In genomic region chrX:119235872-119236598, GRCh38 we compare ENCODE assay signal across 1 cellular context.
TF ChIP-seq lines count a peak whose summit lies in the region.

PGRMC1 (plus strand) TSS chrX:119236285; CDS start chrX:119236364, 79 bp downstream.

TF ChIP-seq in K562, 482 proteins besides CTCF, POLR2A, EP300 and RAD21 (continued from another document and continues in another):
- TF ChIP-seq GTF2B (IDR thresholded peaks at IDR 0.05; ENCODE audit: extremely low read depth, insufficient read length) (peak; percentile 18), CUX1 (CRISPR knock-in tag; IDR thresholded peaks at IDR 0.05) (no peak), SMAD1 (IDR thresholded peaks at IDR 0.05; ENCODE audit: low read depth, low read length, partially characterized antibody) (peak; percentile 39), MTA3 (IDR thresholded peaks at IDR 0.05; ENCODE audit: borderline replicate concordance) (peak; percentile 66; the same call in 1 of the 2 replicates), MTF1 (CRISPR knock-in tag; IDR thresholded peaks at IDR 0.05; ENCODE audit: borderline replicate concordance) (no peak), LEF1 (IDR thresholded peaks at IDR 0.05) (no peak), ELF4 (CRISPR knock-in tag; IDR thresholded peaks at IDR 0.05) (no peak), ZNF318 (IDR thresholded peaks at IDR 0.05; ENCODE audit: borderline replicate concordance in 1 of 2, low read depth in 1 of 2) (no peak), E2F6 (IDR thresholded peaks at IDR 0.05; ENCODE audit: borderline replicate concordance in 1 of 2, extremely low read depth in 1 of 2, insufficient read depth in 1 of 2, insufficient read length in 1 of 2, low read depth in 1 of 2, low read length in 1 of 2, poor library complexity in 1 of 2, severe bottlenecking in 1 of 2) (peak in 1 of 2 experiments; percentile 44), RBM17 (IDR thresholded peaks at IDR 0.05; ENCODE audit: borderline replicate concordance, low read depth, low read length) (no peak), ZNF444 (CRISPR knock-in tag; IDR thresholded peaks at IDR 0.05) (no peak), ZNF407 (IDR thresholded peaks at IDR 0.05; ENCODE audit: low read depth) (no peak), ZNF146 (CRISPR knock-in tag; IDR thresholded peaks at IDR 0.05; ENCODE audit: unreplicated experiment) (no peak), CEBPB (tag; IDR thresholded peaks at IDR 0.05) (no peak), SIRT6 (IDR thresholded peaks at IDR 0.05; ENCODE audit: low read depth, low read length) (no peak), NBN (IDR thresholded peaks at IDR 0.05; ENCODE audit: low read depth) (peak; percentile 63; the same call in 1 of the 2 replicates), THRA (IDR thresholded peaks at IDR 0.05) (no peak), TEAD1 (CRISPR knock-in tag; IDR thresholded peaks at IDR 0.05) (no peak), NCOR1 (IDR thresholded peaks at IDR 0.05) (no peak)
